Comparison of ENCODE assay signal across 8 cellular contexts in genomic region chr2:213284105-213285090, GRCh38. TPM values are rescaled to one million over a fixed set of nuclear protein-coding genes. Genes with fewer than 3 reads are reported as not detected.
DNase-seq lines count a peak whose midpoint lies in the region; FAIRE-seq and TF ChIP-seq lines count a peak whose summit lies in the region.

Gene SPAG16, plus strand, starts transcription at chr2:213284464.

- H3K9ac ChIP-seq in MM.1S (ENCODE audit: low read length) = peak within 1 kb of the TSS; percentile 73
- peak within 1 kb of the TSS; percentile 65 for H3K9ac ChIP-seq in SU-DHL-6 (ENCODE audit: low read length)
- H3K9ac ChIP-seq in parathyroid adenoma = no peak within 1 kb of the TSS

- H3K9me3 ChIP-seq in MM.1S (replicated peaks; ENCODE audit: insufficient read depth, low read length) = no peaks in the 10 kb centered on the region
- H3K9me3 ChIP-seq in SU-DHL-6 (ENCODE audit: insufficient read depth, low read length) = no peaks in the 10 kb centered on the region
- no peaks in the 10 kb centered on the region for H3K9me3 ChIP-seq in adrenal gland (replicated peaks in 1 of 3)
- H3K9me3 ChIP-seq in parathyroid adenoma (ENCODE audit: control insufficient read depth, low read length) = no peaks in the 10 kb centered on the region
- no peaks in the 10 kb centered on the region for H3K9me3 ChIP-seq in tibial artery

- H2AFZ ChIP-seq in MM.1S (ENCODE audit: low read length) = peak within 1 kb of the TSS; percentile 75
- peak within 1 kb of the TSS; percentile 78 for H2AFZ ChIP-seq in SU-DHL-6 (ENCODE audit: low read depth, low read length, severe bottlenecking)
- peak within 1 kb of the TSS; percentile 95 for H2AFZ ChIP-seq in parathyroid adenoma

- H3K36me3 ChIP-seq in MM.1S (replicated peaks; ENCODE audit: insufficient read depth, low read length) (no peaks in the 10 kb centered on the region), SU-DHL-6 (ENCODE audit: low read length) (no peaks in the 10 kb centered on the region), adrenal gland (replicated peaks in 1 of 2) (no peaks in the 10 kb centered on the region), parathyroid adenoma (ENCODE audit: control insufficient read depth, insufficient read depth, low read length) (no peaks in the 10 kb centered on the region), tibial artery (no peaks in the 10 kb centered on the region)

- H3K27ac ChIP-seq in MM.1S (ENCODE audit: low read length) (peak within 1 kb of the TSS; percentile 65; the same call in 1 of the 2 replicates), SU-DHL-6 (ENCODE audit: low read depth, low read length) (peak within 1 kb of the TSS; percentile 6; the same call in 1 of the 2 replicates), adrenal gland (peak within 1 kb of the TSS in 2 of 5 donors; percentile 10 to 22), parathyroid adenoma (peak within 1 kb of the TSS; percentile 40), tibial artery (peak within 1 kb of the TSS; percentile 82 to 84)

- H3K79me2 ChIP-seq in MM.1S (ENCODE audit: low read length) = no peaks in the 10 kb centered on the region
- no peaks in the 10 kb centered on the region for H3K79me2 ChIP-seq in SU-DHL-6 (ENCODE audit: insufficient read depth, low read length)
- no peaks in the 10 kb centered on the region for H3K79me2 ChIP-seq in parathyroid adenoma

- H3K4me2 ChIP-seq in MM.1S (ENCODE audit: low read depth, low read length) (peak within 1 kb of the TSS; percentile 77), SU-DHL-6 (ENCODE audit: low read depth, low read length, poor library complexity, severe bottlenecking) (peak within 1 kb of the TSS; percentile 93), parathyroid adenoma (ENCODE audit: low read length) (peak within 1 kb of the TSS; percentile 83)

- H4K20me1 ChIP-seq in MM.1S (ENCODE audit: insufficient read depth, low read length) (no peaks in the 10 kb centered on the region), SU-DHL-6 (ENCODE audit: low read depth, low read length) (no peaks in the 10 kb centered on the region)

- H3K4me1 ChIP-seq in MM.1S (ENCODE audit: low read length) = no peaks in the 10 kb centered on the region
- peaks cover 0 to 8% of the 10 kb centered on the region in 2 donors for H3K4me1 ChIP-seq in adrenal gland (replicated peaks in 1 of 2)
- no peaks in the 10 kb centered on the region for H3K4me1 ChIP-seq in parathyroid adenoma
- peaks cover 0 to 24% (median 3%) of the 10 kb centered on the region in 4 donors for H3K4me1 ChIP-seq in tibial artery

- intact Hi-C loops in adrenal gland (cut with DNase I) (no loop called here), cardiac septum (cut with DNase I) (no loop called here), tibial artery (cut with DNase I; ENCODE audit: low total_unique reads) (no loop called here)

- TF ChIP-seq CTCF in MM.1S (IDR thresholded peaks at IDR 0.05; ENCODE audit: low read length) (no peak), SU-DHL-6 (IDR thresholded peaks at IDR 0.05; ENCODE audit: insufficient read depth, low read length, poor library complexity, severe bottlenecking) (no peak), adrenal gland (IDR thresholded peaks at IDR 0.05) (no peak), parathyroid adenoma (IDR thresholded peaks at IDR 0.05) (peak; percentile 13), tibial artery (IDR thresholded peaks at IDR 0.05) (no peak)

- no peaks in the 10 kb centered on the region for H3K9me2 ChIP-seq in MM.1S (replicated peaks; ENCODE audit: insufficient read depth, low read length)
- no peaks in the 10 kb centered on the region for H3K9me2 ChIP-seq in SU-DHL-6 (replicated peaks; ENCODE audit: insufficient read depth, low read length)

- peak; percentile 56 for TF ChIP-seq POLR2A in H54 (IDR thresholded peaks at IDR 0.05; ENCODE audit: low read depth, low read length)
- TF ChIP-seq POLR2A in adrenal gland (IDR thresholded peaks at IDR 0.05) = peak in 1 of 2 donors; percentile 35

- DNase-seq in ELR (ENCODE audit: low read depth) (peak; percentile 98), H54 (ENCODE audit: insufficient read length, low spot score) (peak; percentile 91), MM.1S (peak; percentile 99), adrenal gland (peak; percentile 98 to 99 (median 98)), cardiac septum (ENCODE audit: low spot score) (peak; percentile 94), tibial artery (peak; percentile 90 to 96)

- 1 to 3% (median 1%) methylated on average over 19 to 59 of the region's 59 CpGs for WGBS in adrenal gland, 4 donors

- H3F3A ChIP-seq in MM.1S (ENCODE audit: insufficient read depth, low read length) (peaks cover 4% of the 10 kb centered on the region; the same call in 1 of the 2 replicates), SU-DHL-6 (ENCODE audit: insufficient read depth) (no peaks in the 10 kb centered on the region; the same call in 1 of the 2 replicates)

- peak within 1 kb of the TSS; percentile 75 for H3K4me3 ChIP-seq in MM.1S (ENCODE audit: low read length)
- peak within 1 kb of the TSS; percentile 65 for H3K4me3 ChIP-seq in SU-DHL-6 (ENCODE audit: insufficient read depth, low read length, poor library complexity, severe bottlenecking)
- peak within 1 kb of the TSS; percentile 44 to 87 (median 72) for H3K4me3 ChIP-seq in adrenal gland
- H3K4me3 ChIP-seq in parathyroid adenoma (ENCODE audit: low read depth, low read length) = peak within 1 kb of the TSS; percentile 94
- H3K4me3 ChIP-seq in tibial artery = peak within 1 kb of the TSS; percentile 69 to 89

- H3K27me3 ChIP-seq in MM.1S (replicated peaks; ENCODE audit: insufficient read depth, low read length) (no peaks in the 10 kb centered on the region), SU-DHL-6 (ENCODE audit: low read length) (no peaks in the 10 kb centered on the region), adrenal gland (no peaks in the 10 kb centered on the region), parathyroid adenoma (ENCODE audit: control insufficient read depth, insufficient read depth, low read length) (no peaks in the 10 kb centered on the region), tibial artery (no peaks in the 10 kb centered on the region)

- FAIRE-seq in H54 (lab: Jason Lieb, UNC) = peak; percentile 99

RNA-seq across cellular contexts. Expression of gene SPAG16, which starts in this region (rescaled TPM):
- total RNA-seq in adrenal gland (10 to 100 TPM; 12.4 to 35.5 (median 21.8) TPM), cardiac septum (22.8 TPM)
- polyA plus RNA-seq in adrenal gland = 10 to 100 TPM; 12.8 to 24.7 (median 15.3) TPM
